ENCODE assay signal across 9 cellular contexts in the genomic region with DNA sequence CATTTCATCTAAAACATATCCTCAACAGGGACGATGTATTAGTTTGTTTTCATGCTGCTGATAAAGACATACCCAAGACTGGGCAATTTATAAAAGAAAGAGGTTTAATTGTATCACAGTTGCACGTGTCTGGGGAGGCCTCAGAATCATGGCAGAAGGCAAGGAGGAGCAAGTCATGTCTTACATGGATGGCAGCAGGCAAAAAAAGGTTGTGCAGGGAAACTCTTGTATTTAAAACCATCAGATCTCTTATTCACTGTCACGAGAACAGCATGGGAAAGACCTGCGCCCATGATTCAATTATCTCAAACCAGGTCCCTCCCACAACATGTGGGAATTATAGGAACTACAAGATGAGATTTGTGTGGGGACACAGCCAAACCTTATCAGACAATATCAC. TPM values are rescaled to one million over a fixed set of nuclear protein-coding genes. Genes with fewer than 3 reads are reported as not detected.
"Had no signal": no experiment of that assay in that cellular context is flagged by ENCODE, and none has a peak within 500 bp of the region (broad histone marks: within the 10 kb centered on the region; RNA-seq: fewer than 3 reads in every experiment).

No MANE protein-coding gene starts in this region.

RNA-seq across cellular contexts. Expression of gene METTL24, which starts 48.7 kb away (rescaled TPM):
- total RNA-seq: dermis blood vessel endothelial cell, dermis microvascular lymphatic vessel endothelial cell, endothelial cell of umbilical vein, esophagus mucosa, fibroblast of villous mesenchyme, foreskin keratinocyte, gastrocnemius medialis, glomerular endothelial cell had no signal
- polyA plus RNA-seq: endothelial cell of umbilical vein, foreskin keratinocyte, heart left ventricle had no signal
